ENCODE assay signal across 13 cellular contexts in the genomic region with DNA sequence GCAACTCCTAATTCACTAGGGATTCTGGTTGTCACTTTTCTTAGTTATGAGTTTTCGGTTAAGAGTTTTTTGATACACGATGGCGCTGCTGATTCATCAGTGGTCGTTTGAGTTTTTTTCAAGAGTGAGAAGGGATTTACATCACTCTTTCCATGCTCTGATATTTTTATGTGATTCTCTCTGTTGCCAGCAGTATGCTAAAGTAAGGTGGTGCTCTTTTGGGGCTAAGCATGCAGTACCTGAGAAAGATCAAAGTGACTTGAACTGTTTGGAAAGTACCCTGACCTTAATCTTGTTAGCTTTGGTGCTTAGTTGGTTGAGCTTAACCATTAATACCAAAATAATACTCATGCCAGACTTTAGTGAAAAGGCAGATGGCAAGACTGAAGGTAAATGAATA. TPM values are rescaled to one million over a fixed set of nuclear protein-coding genes. Genes with fewer than 3 reads are reported as not detected.
"Had no signal": no experiment of that assay in that cellular context is flagged by ENCODE, and none has a peak within 500 bp of the region (broad histone marks: within the 10 kb centered on the region; RNA-seq: fewer than 3 reads in every experiment).

No MANE protein-coding gene starts in this region.

- H3K27me3 Mint-ChIP-seq: central memory CD8-positive, alpha-beta T cell; naive thymus-derived CD8-positive, alpha-beta T cell had no signal

- H3K9me3 Mint-ChIP-seq: central memory CD8-positive, alpha-beta T cell; naive thymus-derived CD8-positive, alpha-beta T cell had no signal

- H3K4me3 Mint-ChIP-seq: central memory CD8-positive, alpha-beta T cell; naive thymus-derived CD8-positive, alpha-beta T cell had no signal

- ATAC-seq: body of pancreas, gastrocnemius medialis, heart right ventricle had no signal

- DNase-seq: activated CD4-positive, alpha-beta T cell treated with anti-CD3 and anti-CD28 coated beads for 48 hours; activated effector memory CD4-positive, alpha-beta T cell treated with anti-CD3 and anti-CD28 coated beads, Interleukin-2, amount 50 U/mL, for 16 hours; amniotic stem cell; body of pancreas; effector memory CD4-positive, alpha-beta T cell; gastrocnemius medialis; heart right ventricle; naive thymus-derived CD8-positive, alpha-beta T cell; substantia nigra; T1000; trophoblast cell had no signal

RNA-seq across cellular contexts. Expression of a gene that starts 56.5 kb away (rescaled TPM):
- total RNA-seq: gastrocnemius medialis, lung microvascular endothelial cell had no signal
